ENCODE assay signal across 17 cellular contexts in the genomic region with DNA sequence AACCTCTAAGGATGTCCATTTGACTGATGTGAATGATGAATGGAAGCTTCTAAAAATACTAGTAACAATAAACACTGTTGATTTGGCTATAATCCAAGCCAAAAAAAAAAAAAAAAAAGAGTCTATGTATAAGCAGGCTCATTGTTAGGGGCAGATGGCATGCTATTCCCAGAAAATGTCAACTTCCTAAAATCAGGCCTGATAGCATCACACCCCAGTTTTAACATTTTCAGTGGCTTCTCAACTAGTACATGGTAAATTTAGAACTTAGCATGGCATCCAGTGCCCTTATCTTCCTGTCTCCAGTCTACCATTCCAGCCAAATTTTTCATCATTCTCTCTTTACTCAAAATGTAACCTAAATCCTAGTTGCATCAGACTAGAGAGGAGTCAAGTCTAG.
DNase-seq lines count a peak whose midpoint lies in the region; ATAC-seq and TF ChIP-seq lines count a peak whose summit lies in the region.
"Had no signal": no experiment of that assay in that cellular context is flagged by ENCODE, and none has a peak within 500 bp of the region (broad histone marks: within the 10 kb centered on the region; RNA-seq: fewer than 3 reads in every experiment).

No MANE protein-coding gene starts in this region.

- no peaks in the 10 kb centered on the region for H3K36me3 ChIP-seq in neural progenitor cell
- H3K36me3 ChIP-seq: BLaER1 had no signal

- H3K27me3 ChIP-seq in neural progenitor cell: no peaks in the 10 kb centered on the region
- H3K27me3 ChIP-seq: BLaER1 had no signal

- H3K4me3 Mint-ChIP-seq in neural progenitor cell (no peak overlapping the region), immature natural killer cell (no peak overlapping the region)
- H3K4me3 Mint-ChIP-seq: CD14-positive monocyte; CD4-positive, alpha-beta memory T cell; GM23338 had no signal

- H3K36me3 Mint-ChIP-seq in neural progenitor cell (no peaks in the 10 kb centered on the region), immature natural killer cell (peaks cover 0 to 4% (median 0%) of the 10 kb centered on the region in 3 donors)
- H3K36me3 Mint-ChIP-seq: CD14-positive monocyte; CD4-positive, alpha-beta memory T cell had no signal

- peak; percentile 14 for DNase-seq in NCI-H1694 (lab: John Stamatoyannopoulos, UW)
- no peak for DNase-seq in NCI-H1694 treated with DMSO at 0.1 percent for 48 hours (lab: John Stamatoyannopoulos, UW)
- DNase-seq in NCI-H2171 (lab: John Stamatoyannopoulos, UW): peak; percentile 31
- DNase-seq in cerebellar nuclear complex (lab: John Stamatoyannopoulos, UW): peak; percentile 37 to 71
- DNase-seq in neural progenitor cell (ENCODE audit: low spot score): no peak
- DNase-seq in immature natural killer cell: no peak
- DNase-seq: 8988T; CD4-positive, alpha-beta memory T cell; DMS53; DND-41; EL; HCEC 1CT; IMR-90 had no signal

- H3K4me1 Mint-ChIP-seq in neural progenitor cell: peaks cover 3% of the 10 kb centered on the region
- no peaks in the 10 kb centered on the region for H3K4me1 Mint-ChIP-seq in immature natural killer cell
- H3K4me1 Mint-ChIP-seq: CD14-positive monocyte; CD4-positive, alpha-beta memory T cell had no signal

- H3K4me1 ChIP-seq in neural progenitor cell: no peaks in the 10 kb centered on the region
- H3K4me1 ChIP-seq: BLaER1 had no signal

- no peaks in the 10 kb centered on the region for H4K20me1 ChIP-seq in neural progenitor cell (ENCODE audit: low read depth)
- H4K20me1 ChIP-seq: BLaER1 had no signal

- no peaks in the 10 kb centered on the region for H3F3A ChIP-seq in neural progenitor cell (ENCODE audit: low read depth)

- H3K9ac ChIP-seq in neural progenitor cell: no peak overlapping the region
- H3K9ac ChIP-seq: BLaER1 had no signal

- H3K9me3 Mint-ChIP-seq in neural progenitor cell (no peaks in the 10 kb centered on the region), immature natural killer cell (peaks cover 0 to 37% (median 22%) of the 10 kb centered on the region in 6 donors)
- H3K9me3 Mint-ChIP-seq: GM23338 had no signal

- H3K27ac ChIP-seq in neural progenitor cell: no peak overlapping the region
- H3K27ac ChIP-seq: BLaER1 had no signal

- ATAC-seq in GM21360 (IDR thresholded peaks at IDR 0.05; ENCODE audit: unreplicated experiment): no peak
- ATAC-seq: GM23338 had no signal

- no peak overlapping the region for H3K4me3 ChIP-seq in neural progenitor cell
- H3K4me3 ChIP-seq: BLaER1, GM23338 had no signal

- H2AFZ ChIP-seq in neural progenitor cell (replicated peaks): peak overlapping the region; percentile 7
- H2AFZ ChIP-seq: GM23338 had no signal

- TF ChIP-seq CTCF in neural progenitor cell (IDR thresholded peaks at IDR 0.05): no peak

- H3K9me3 ChIP-seq in neural progenitor cell (ENCODE audit: low read depth): no peaks in the 10 kb centered on the region
- H3K9me3 ChIP-seq: BLaER1 had no signal

- H3K27ac Mint-ChIP-seq in neural progenitor cell (no peak overlapping the region), immature natural killer cell (no peak overlapping the region)
- H3K27ac Mint-ChIP-seq: CD14-positive monocyte; CD4-positive, alpha-beta memory T cell; GM23338 had no signal

- H3K79me2 ChIP-seq in neural progenitor cell (ENCODE audit: low read depth): no peaks in the 10 kb centered on the region

- H3K27me3 Mint-ChIP-seq in neural progenitor cell (ENCODE audit: insufficient read depth, low read depth): no peaks in the 10 kb centered on the region
- H3K27me3 Mint-ChIP-seq in immature natural killer cell (ENCODE audit: low read depth in 3 of 3): peaks cover 0 to 1% (median 0%) of the 10 kb centered on the region in 3 donors
- H3K27me3 Mint-ChIP-seq: CD4-positive, alpha-beta memory T cell had no signal

- no peak overlapping the region for H3K4me2 ChIP-seq in neural progenitor cell
- H3K4me2 ChIP-seq: BLaER1, GM23338 had no signal

Comparison
In these comparisons a context has a peak if more than half of its experiments do, and no peak if none do; other contexts are left out.
1. DNase-seq: peak in NCI-H1694 (single experiment), NCI-H2171 (single experiment) and cerebellar nuclear complex (2 of 2); none in NCI-H1694 treated with DMSO at 0.1 percent for 48 hours (single experiment), neural progenitor cell (single experiment) and immature natural killer cell (0 of 3).